In the genomic region with DNA sequence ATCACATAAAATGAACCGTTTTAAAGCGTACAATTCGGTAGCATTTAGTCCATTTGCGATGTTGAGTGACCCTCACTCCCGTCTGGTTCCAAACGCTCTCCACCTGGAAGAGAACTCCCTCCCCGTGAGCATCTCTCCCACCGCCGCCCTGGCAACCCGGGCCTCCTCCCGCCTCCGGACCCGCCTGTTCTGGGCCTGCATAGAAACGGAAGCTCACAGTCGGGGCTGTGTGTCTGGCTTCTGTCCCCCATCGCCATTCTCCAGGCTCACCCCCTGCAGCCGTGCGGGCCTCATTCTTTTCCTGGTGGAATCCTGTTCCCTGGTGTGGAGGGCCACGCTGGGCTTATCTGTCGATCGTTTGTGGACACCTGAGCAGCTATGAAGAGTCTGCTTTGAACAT, we compare ENCODE assay signal across 30 cellular contexts. TPM values are rescaled to one million over a fixed set of nuclear protein-coding genes. Genes with fewer than 3 reads are reported as not detected.
"Had no signal": no experiment of that assay in that cellular context is flagged by ENCODE, and none has a peak within 500 bp of the region (broad histone marks: within the 10 kb centered on the region; RNA-seq: fewer than 3 reads in every experiment).

No MANE protein-coding gene starts in this region.

- ATAC-seq: effector memory CD8-positive, alpha-beta T cell; natural killer cell; stimulated activated naive CD8-positive, alpha-beta T cell treated with anti-CD3 and anti-CD28 coated beads, Interleukin-15, Interleukin-2, amounts not matched to agents 100 U/mL and 50 U/mL, for 24 hours had no signal

- H3K9me3 ChIP-seq: adrenal gland, ascending aorta, esophagus muscularis mucosa, upper lobe of right lung had no signal

- DNase-seq: activated CD4-positive, alpha-beta memory T cell treated with anti-CD3 and anti-CD28 coated beads for 36 hours; activated CD4-positive, alpha-beta T cell treated with anti-CD3 and anti-CD28 coated beads for 4 hours; activated CD4-positive, CD25-positive, alpha-beta regulatory T cell; activated naive CD4-positive, alpha-beta T cell; activated T-cell treated with anti-CD3 and anti-CD28 coated beads for 4 hours; adrenal gland; brain microvascular endothelial cell; central memory CD4-positive, alpha-beta T cell; dorsolateral prefrontal cortex; effector memory CD8-positive, alpha-beta T cell; hippocampal formation; left ventricle myocardium inferior; natural killer cell; stimulated activated CD4-positive, alpha-beta T cell treated with anti-CD3 and anti-CD28 coated beads, Interleukin-12 subunit alpha, Interleukin-12 subunit beta, amount 100 ng/mL, for 4 hours; stimulated activated CD4-positive, alpha-beta T cell treated with anti-CD3 and anti-CD28 coated beads, Interleukin-4, amount 100 ng/mL, for 4 hours; stimulated activated naive CD8-positive, alpha-beta T cell treated with anti-CD3 and anti-CD28 coated beads, Interleukin-15, Interleukin-2, amounts not matched to agents 100 U/mL and 50 U/mL, for 24 hours; T1000; upper lobe of right lung had no signal

- H3K36me3 Mint-ChIP-seq: activated CD4-positive, alpha-beta memory T cell treated with anti-CD3 and anti-CD28 coated beads for 36 hours; activated naive CD8-positive, alpha-beta T cell; mesothelial cell of epicardium; natural killer cell had no signal

- H3K4me3 ChIP-seq: adrenal gland, upper lobe of right lung had no signal

- H3K36me3 ChIP-seq: adrenal gland, ascending aorta, brain microvascular endothelial cell, esophagus muscularis mucosa, left ventricle myocardium inferior, upper lobe of right lung had no signal

- H3K27ac ChIP-seq: adrenal gland, ascending aorta, brain microvascular endothelial cell, esophagus muscularis mucosa, left ventricle myocardium inferior, upper lobe of right lung had no signal

- H3K9me3 Mint-ChIP-seq: activated CD4-positive, alpha-beta memory T cell treated with anti-CD3 and anti-CD28 coated beads for 36 hours; effector memory CD8-positive, alpha-beta T cell; mesothelial cell of epicardium; T-helper 1 cell treated with Interleukin-12 subunit alpha and Interleukin-12 subunit beta and Interleukin-4 antibody, amounts not matched to agents 30 μg/mL and 1 μg/mL, for 36 hours had no signal

- H3K4me3 Mint-ChIP-seq: activated CD4-positive, alpha-beta memory T cell treated with anti-CD3 and anti-CD28 coated beads for 36 hours; activated naive CD8-positive, alpha-beta T cell; effector memory CD8-positive, alpha-beta T cell; natural killer cell; T-helper 1 cell treated with Interleukin-12 subunit alpha and Interleukin-12 subunit beta and Interleukin-4 antibody, amounts not matched to agents 30 μg/mL and 1 μg/mL, for 36 hours had no signal

- H3K27ac Mint-ChIP-seq: activated CD4-positive, alpha-beta memory T cell treated with anti-CD3 and anti-CD28 coated beads for 36 hours; activated naive CD8-positive, alpha-beta T cell; mesothelial cell of epicardium; natural killer cell; T-helper 1 cell treated with Interleukin-12 subunit alpha and Interleukin-12 subunit beta and Interleukin-4 antibody, amounts not matched to agents 30 μg/mL and 1 μg/mL, for 36 hours had no signal

- H3K4me1 ChIP-seq: ascending aorta had no signal

- H3K27me3 ChIP-seq: adrenal gland, ascending aorta, brain microvascular endothelial cell, upper lobe of right lung had no signal

RNA-seq across cellular contexts. Expression of a gene that starts 17.3 kb away (rescaled TPM):
- total RNA-seq: activated CD4-positive, alpha-beta memory T cell treated with anti-CD3 and anti-CD28 coated beads for 36 hours; ascending aorta; esophagus muscularis mucosa; frontal cortex; left ventricle myocardium inferior; mesothelial cell of epicardium; natural killer cell; osteocyte; pulmonary artery endothelial cell; right cardiac atrium had no signal
- polyA plus RNA-seq: right cardiac atrium had no signal

RNA-seq across cellular contexts. Expression of a gene that starts 25.5 kb away (rescaled TPM):
- total RNA-seq: activated CD4-positive, alpha-beta memory T cell treated with anti-CD3 and anti-CD28 coated beads for 36 hours; ascending aorta; frontal cortex; left ventricle myocardium inferior; lung microvascular endothelial cell; natural killer cell; osteocyte; pulmonary artery endothelial cell; right cardiac atrium; skeletal muscle tissue; subcutaneous adipose tissue had no signal
- polyA plus RNA-seq: right cardiac atrium had no signal
